Comparison of ENCODE assay signal across 23 cellular contexts in genomic region chr9:89600831-89601230, GRCh38. TPM values are rescaled to one million over a fixed set of nuclear protein-coding genes. Genes with fewer than 3 reads are reported as not detected.
DNase-seq lines count a peak whose midpoint lies in the region; ATAC-seq and TF ChIP-seq lines count a peak whose summit lies in the region.
"Had no signal": no experiment of that assay in that cellular context is flagged by ENCODE, and none has a peak within 500 bp of the region (broad histone marks: within the 10 kb centered on the region; RNA-seq: fewer than 3 reads in every experiment).

No MANE protein-coding gene starts in this region.

- peaks cover 27% of the 10 kb centered on the region for H3K27me3 Mint-ChIP-seq in endodermal cell (ENCODE audit: insufficient read depth)
- H3K27me3 Mint-ChIP-seq: CD4-positive, alpha-beta T cell had no signal

- H4K20me1 ChIP-seq in osteoblast (ENCODE audit: insufficient read depth, low read length), result no peaks in the 10 kb centered on the region

- H3K9me3 Mint-ChIP-seq in endodermal cell, result no peaks in the 10 kb centered on the region
- H3K9me3 Mint-ChIP-seq: CD4-positive, alpha-beta T cell had no signal

- no peaks in the 10 kb centered on the region for H3K9me3 ChIP-seq in endodermal cell (ENCODE audit: control insufficient read depth, low read length)
- no peaks in the 10 kb centered on the region for H3K9me3 ChIP-seq in osteoblast (ENCODE audit: low read depth, low read length)
- H3K9me3 ChIP-seq in upper lobe of right lung, result no peaks in the 10 kb centered on the region
- H3K9me3 ChIP-seq: BLaER1, SK-N-SH had no signal

- H3K4me3 ChIP-seq in endodermal cell (ENCODE audit: low read length) (no peak overlapping the region), osteoblast (ENCODE audit: insufficient read depth, low read length) (no peak overlapping the region), upper lobe of right lung (no peak overlapping the region)
- H3K4me3 ChIP-seq: BLaER1 had no signal

- TF ChIP-seq CTCF in endodermal cell (conservative IDR thresholded peaks at IDR 0.05) (no peak), osteoblast (IDR thresholded peaks at IDR 0.05; ENCODE audit: extremely low read depth, low read depth, low read length) (no peak), upper lobe of right lung (IDR thresholded peaks at IDR 0.05) (no peak)

- no peak overlapping the region for H3K27ac ChIP-seq in endodermal cell (ENCODE audit: low read depth, low read length)
- no peak overlapping the region for H3K27ac ChIP-seq in osteoblast (ENCODE audit: low read depth, low read length)
- H3K27ac ChIP-seq in upper lobe of right lung, result no peak overlapping the region
- H3K27ac ChIP-seq: BLaER1, HL-60 had no signal

- no peaks in the 10 kb centered on the region for H3K36me3 Mint-ChIP-seq in endodermal cell (ENCODE audit: low read depth)

- H3K4me1 Mint-ChIP-seq in endodermal cell, result peaks cover 6% of the 10 kb centered on the region

- H3K36me3 ChIP-seq in endodermal cell (ENCODE audit: control insufficient read depth, insufficient read depth, low read length), result no peaks in the 10 kb centered on the region
- H3K36me3 ChIP-seq in osteoblast (ENCODE audit: insufficient read depth, low read length), result no peaks in the 10 kb centered on the region
- H3K36me3 ChIP-seq in upper lobe of right lung, result no peaks in the 10 kb centered on the region
- H3K36me3 ChIP-seq: BLaER1 had no signal

- H2AFZ ChIP-seq in osteoblast (ENCODE audit: low read length), result no peak overlapping the region

- H3K27me3 ChIP-seq in endodermal cell (ENCODE audit: control insufficient read depth, insufficient read depth, low read length, poor library complexity, severe bottlenecking) (peaks cover 14% of the 10 kb centered on the region), osteoblast (ENCODE audit: insufficient read depth, low read length) (peaks cover 32% of the 10 kb centered on the region), upper lobe of right lung (peaks cover 3% of the 10 kb centered on the region)

- no peak for ATAC-seq in upper lobe of right lung
- ATAC-seq in HG03045 (IDR thresholded peaks at IDR 0.05; ENCODE audit: unreplicated experiment), result no peak
- ATAC-seq: PC-3 had no signal

- peaks cover 4% of the 10 kb centered on the region for H3K4me1 ChIP-seq in endodermal cell (ENCODE audit: control insufficient read depth, insufficient read depth, low read length)
- H3K4me1 ChIP-seq in osteoblast (ENCODE audit: insufficient read depth, low read length), result peaks cover 8% of the 10 kb centered on the region
- peaks cover 18% of the 10 kb centered on the region for H3K4me1 ChIP-seq in upper lobe of right lung

- intact Hi-C loops in upper lobe of right lung (cut with DNase I), result loop anchor here (5.0 kb wide), 1 partner anchor 501 kb away; no protein-coding TSS in a partner anchor

- no peaks in the 10 kb centered on the region for H3K79me2 ChIP-seq in osteoblast (ENCODE audit: insufficient read depth, low read length)

- peak; percentile 33 for DNase-seq in activated CD8-positive, alpha-beta memory T cell treated with anti-CD3 and anti-CD28 coated beads, Interleukin-2, amount 50 U/mL, for 48 hours
- no peak for DNase-seq in activated CD8-positive, alpha-beta memory T cell treated with anti-CD3 and anti-CD28 coated beads, Interleukin-2, amount 50 U/mL, for 4 hours
- DNase-seq in endodermal cell, result peak; percentile 24
- DNase-seq in osteoblast (ENCODE audit: insufficient read length, low spot score, missing footprints), result peak; percentile 25
- peak; percentile 38 for DNase-seq in upper lobe of right lung
- DNase-seq in hippocampal formation (lab: John Stamatoyannopoulos, UW), result no peak
- no peak for DNase-seq in COLO829 (ENCODE audit: low spot score)
- DNase-seq: CD4-positive, alpha-beta T cell; COR-L47; GOT3; HCEC 1CT; NCI-H1092; NCI-H1417 treated with DMSO at 0.1 percent for 48 hours; NCI-H1694 treated with DMSO at 0.1 percent for 48 hours; NCI-H2081; NCI-H524; NCI-H748 treated with DMSO at 0.1 percent for 48 hours; NK-92 treated with Interleukin-12 subunit alpha and Interleukin-12 subunit beta, amount 100 ng/mL, for 24 hours; PC-3; SK-N-SH had no signal

- H3K4me3 Mint-ChIP-seq in endodermal cell, result no peak overlapping the region
- H3K4me3 Mint-ChIP-seq: CD4-positive, alpha-beta T cell had no signal

- H3K4me2 ChIP-seq in osteoblast (ENCODE audit: insufficient read depth, low read length), result no peak overlapping the region
- H3K4me2 ChIP-seq: BLaER1, SK-N-SH had no signal

- no peak overlapping the region for H3K27ac Mint-ChIP-seq in endodermal cell
- H3K27ac Mint-ChIP-seq: CD4-positive, alpha-beta T cell had no signal

- 83 to 88% methylated on average over 6 of the region's 6 CpGs for WGBS in endodermal cell (ENCODE audit: insufficient coverage in 1 of 2, insufficient read length in 1 of 2), 2 experiments

- H3K9ac ChIP-seq in endodermal cell (ENCODE audit: extremely low read depth, low read length, poor library complexity, severe bottlenecking), result no peak overlapping the region
- H3K9ac ChIP-seq: BLaER1, SK-N-SH had no signal

RNA-seq across cellular contexts. Expression of gene GADD45G, which starts 4.0 kb away (rescaled TPM):
- total RNA-seq in endodermal cell (1 to 10 TPM; 5.1 to 9.6 TPM), osteoblast (under 0.01 and 0.88 TPM in 2 replicates), upper lobe of right lung (19.8 TPM)
- 66.1 TPM for polyA plus RNA-seq in endodermal cell (2013, experiment 1 of 2)
- 58.2 TPM for polyA plus RNA-seq in endodermal cell (2013, experiment 2 of 2)

Comparison
In these comparisons a context has a peak if more than half of its experiments do, and no peak if none do; other contexts are left out.
1. DNase-seq: peak in activated CD8-positive, alpha-beta memory T cell treated with anti-CD3 and anti-CD28 coated beads, Interleukin-2, amount 50 U/mL, for 48 hours (single experiment), endodermal cell (single experiment), osteoblast (single experiment) and upper lobe of right lung (single experiment); none in activated CD8-positive, alpha-beta memory T cell treated with anti-CD3 and anti-CD28 coated beads, Interleukin-2, amount 50 U/mL, for 4 hours (single experiment), hippocampal formation (0 of 2) and COLO829 (single experiment).